In genomic region chr10:119680050-119680449, GRCh38 we compare ENCODE assay signal across 9 cellular contexts. TPM values are rescaled to one million over a fixed set of nuclear protein-coding genes. Genes with fewer than 3 reads are reported as not detected.
A peak's percentile ranks its signal among the peaks of the same experiment; 100 is the strongest.
DNase-seq lines count a peak whose midpoint lies in the region; TF ChIP-seq lines count a peak whose summit lies in the region.
"Had no signal": no experiment of that assay in that cellular context is flagged by ENCODE, and none has a peak within 500 bp of the region (broad histone marks: within the 10 kb centered on the region; RNA-seq: fewer than 3 reads in every experiment).

No MANE protein-coding gene starts in this region.

- DNase-seq in H4 (ENCODE audit: low spot score) (peak; percentile 75), T1000 (lab: John Stamatoyannopoulos, UW) (peak; percentile 35), fibroblast of villous mesenchyme (ENCODE audit: low read depth) (peak; percentile 71), spleen (peak; percentile 35), COR-L47 (lab: John Stamatoyannopoulos, UW) (no peak)
- DNase-seq in activated CD4-positive, alpha-beta T cell treated with anti-CD3 and anti-CD28 coated beads, Interleukin-2, amount 50 U/mL, for 4 hours = no peak
- DNase-seq in activated CD4-positive, alpha-beta T cell treated with anti-CD3 and anti-CD28 coated beads, Interleukin-2, amount 50 U/mL, for 1 hour = no peak
- no peak for DNase-seq in stimulated activated CD4-positive, alpha-beta T cell treated with anti-CD3 and anti-CD28 coated beads, Interleukin-4, amount 100 ng/mL, for 24 hours
- DNase-seq: NCI-H1105 had no signal

- peaks cover 0 to 33% (median 14%) of the 10 kb centered on the region in 6 donors for H3K4me1 ChIP-seq in spleen

- peaks cover 0 to 31% (median 15%) of the 10 kb centered on the region in 6 donors for H3K36me3 ChIP-seq in spleen

- intact Hi-C loops in spleen (cut with DNase I; ENCODE audit: low total_unique reads) = loop anchor here (10.0 kb wide), 2 partner anchors 75 to 665 kb away; no protein-coding TSS in a partner anchor

- WGBS in spleen, 5 donors = 32 to 60% (median 53%) methylated on average over 4 of the region's 4 CpGs

- no peak overlapping the region for H3K27ac ChIP-seq in spleen

- H3K27me3 ChIP-seq in spleen (replicated peaks in 1 of 7) = no peaks in the 10 kb centered on the region

- no peak for TF ChIP-seq POLR2A in spleen (IDR thresholded peaks at IDR 0.05)

- H3K9me3 ChIP-seq in spleen = no peaks in the 10 kb centered on the region

- no peak overlapping the region for H3K4me3 ChIP-seq in fibroblast of villous mesenchyme (ENCODE audit: low read depth, low read length)
- H3K4me3 ChIP-seq in spleen = no peak overlapping the region

- no peak for TF ChIP-seq CTCF in fibroblast of villous mesenchyme (IDR thresholded peaks at IDR 0.05; ENCODE audit: insufficient read depth, low read depth, low read length)
- TF ChIP-seq CTCF in spleen (IDR thresholded peaks at IDR 0.05 in 8 of 11, conservative IDR thresholded peaks at IDR 0.05 in 3 of 11) = no peak

RNA-seq across cellular contexts. Expression of gene BAG3, which starts 28.9 kb away (rescaled TPM):
- total RNA-seq in H4 (2014; rRNA removed; shearing (Covaris generic)) = 8.8 and 10.7 TPM in 2 replicates
- total RNA-seq in fibroblast of villous mesenchyme (16.4 and 18.6 TPM in 2 replicates), spleen (10 to 100 TPM; 15.1 to 36.0 (median 18.3) TPM)
- 1 to 10 TPM; 2.1 to 7.2 (median 3.5) TPM for polyA plus RNA-seq in spleen

RNA-seq across cellular contexts. Expression of gene INPP5F, which starts 45.8 kb away (rescaled TPM):
- total RNA-seq in H4 (2014; rRNA removed; shearing (Covaris generic)) = 8.9 and 9.5 TPM in 2 replicates
- total RNA-seq in fibroblast of villous mesenchyme (25.8 and 38.0 TPM in 2 replicates), spleen (10 to 100 TPM in 6 of 7 donors, 1 to 10 TPM in 1; 8.4 to 16.2 (median 12.5) TPM)
- 1 to 10 TPM; 6.0 to 6.9 (median 6.4) TPM for polyA plus RNA-seq in spleen

Comparison
In these comparisons a context has a peak if more than half of its experiments do, and no peak if none do; other contexts are left out.
1. DNase-seq: peak in H4 (single experiment), T1000 (single experiment), fibroblast of villous mesenchyme (single experiment) and spleen (single experiment); none in activated CD4-positive, alpha-beta T cell treated with anti-CD3 and anti-CD28 coated beads, Interleukin-2, amount 50 U/mL, for 4 hours (0 of 2), activated CD4-positive, alpha-beta T cell treated with anti-CD3 and anti-CD28 coated beads, Interleukin-2, amount 50 U/mL, for 1 hour (single experiment), stimulated activated CD4-positive, alpha-beta T cell treated with anti-CD3 and anti-CD28 coated beads, Interleukin-4, amount 100 ng/mL, for 24 hours (single experiment) and COR-L47 (single experiment).